In the genomic region with DNA sequence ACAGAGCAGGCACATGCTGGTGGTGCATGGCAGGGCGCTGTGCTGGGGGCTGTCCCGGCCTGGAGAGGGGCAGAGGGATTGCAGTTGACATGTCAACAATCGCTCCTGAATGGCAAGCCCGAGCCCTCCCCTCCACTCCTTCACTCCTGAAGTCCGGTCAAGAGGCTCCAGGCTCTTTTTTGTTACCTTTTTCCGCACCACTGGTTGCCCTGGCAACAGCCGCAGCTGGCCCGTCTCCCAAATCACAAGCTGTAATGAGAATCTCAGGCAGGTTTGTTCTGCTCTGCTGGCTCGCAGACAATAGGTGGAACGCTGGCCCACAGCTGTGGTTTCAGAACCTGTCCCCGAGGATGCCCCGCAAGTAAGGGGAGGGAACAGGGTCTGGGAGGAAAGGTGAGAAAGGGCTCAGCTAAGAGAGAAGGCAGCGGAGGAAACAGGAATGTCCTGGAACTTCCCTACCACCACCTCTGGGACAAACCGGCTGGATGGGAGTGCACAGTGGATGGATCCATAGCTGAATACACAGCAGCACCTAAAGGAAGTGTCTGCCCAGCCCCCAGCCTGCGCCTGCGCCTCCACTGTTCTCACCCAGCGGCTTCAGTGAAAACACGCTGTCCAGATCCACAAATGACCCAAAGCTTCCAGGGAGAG, we compare ENCODE assay signal across 9 cellular contexts. TPM values are rescaled to one million over a fixed set of nuclear protein-coding genes. Genes with fewer than 3 reads are reported as not detected.
DNase-seq lines count a peak whose midpoint lies in the region; ATAC-seq, FAIRE-seq and TF ChIP-seq lines count a peak whose summit lies in the region.
"Had no signal": no experiment of that assay in that cellular context is flagged by ENCODE, and none has a peak within 500 bp of the region (broad histone marks: within the 10 kb centered on the region; RNA-seq: fewer than 3 reads in every experiment).

No MANE protein-coding gene starts in this region.

- H3K9me3 ChIP-seq in PC-9 (ENCODE audit: insufficient read depth, low read depth), result 0 out of 2 replicates have a peak, but pooled peaks cover 5% of the 10 kb centered on the region
- H3K9me3 ChIP-seq in effector memory CD4-positive, alpha-beta T cell (ENCODE audit: control insufficient read depth, low read length), result no peaks in the 10 kb centered on the region

- H3K79me2 ChIP-seq in PC-9 (ENCODE audit: low read depth), result no peaks in the 10 kb centered on the region

- peak; percentile 52 for ATAC-seq in HG03432 (IDR thresholded peaks at IDR 0.05; ENCODE audit: unreplicated experiment)
- no peak for ATAC-seq in stimulated activated naive CD8-positive, alpha-beta T cell treated with anti-CD3 and anti-CD28 coated beads, Interleukin-15, amount 100 ng/mL, for 72 hours

- peaks cover 30% of the 10 kb centered on the region for H3K27me3 Mint-ChIP-seq in stimulated activated naive CD8-positive, alpha-beta T cell treated with anti-CD3 and anti-CD28 coated beads, Interleukin-15, amount 100 ng/mL, for 72 hours

- no peak for TF ChIP-seq CTCF in PC-9 (conservative IDR thresholded peaks at IDR 0.05)

- peak overlapping the region; percentile 41; the same call in 1 of the 2 replicates for H3K4me3 ChIP-seq in PC-9
- H3K4me3 ChIP-seq in effector memory CD4-positive, alpha-beta T cell (ENCODE audit: insufficient read depth, low read depth, low read length, poor library complexity, severe bottlenecking), result no peak overlapping the region
- H3K4me3 ChIP-seq: dorsolateral prefrontal cortex had no signal

- H4K20me1 ChIP-seq in PC-9 (ENCODE audit: insufficient read depth), result no peaks in the 10 kb centered on the region

- H3K9me2 ChIP-seq in PC-9 (ENCODE audit: insufficient read depth), result no peaks in the 10 kb centered on the region

- no peaks in the 10 kb centered on the region for H3K4me1 Mint-ChIP-seq in stimulated activated naive CD8-positive, alpha-beta T cell treated with anti-CD3 and anti-CD28 coated beads, Interleukin-15, amount 100 ng/mL, for 72 hours

- peak; percentile 42 for DNase-seq in GM19239 (ENCODE audit: insufficient read length, low spot score)
- peak; percentile 94 to 96 for DNase-seq in PC-9
- DNase-seq in iPS-NIHi7 (ENCODE audit: extremely low spot score), result peak; percentile 45
- no peak for DNase-seq in stimulated activated naive CD8-positive, alpha-beta T cell treated with anti-CD3 and anti-CD28 coated beads, Interleukin-15, amount 100 ng/mL, for 72 hours
- no peak for DNase-seq in effector memory CD4-positive, alpha-beta T cell
- no peak for DNase-seq in effector CD8-positive, alpha-beta T cell (lab: John Stamatoyannopoulos, UW)
- no peak for DNase-seq in stimulated activated CD4-positive, alpha-beta T cell treated with anti-CD3 and anti-CD28 coated beads, Interleukin-2, amount 100 ng/mL, for 24 hours

- peak overlapping the region; percentile 99 for H3K27ac ChIP-seq in PC-9
- no peak overlapping the region for H3K27ac ChIP-seq in effector memory CD4-positive, alpha-beta T cell (ENCODE audit: insufficient read depth, low read length, poor library complexity, severe bottlenecking)

- H2AFZ ChIP-seq in PC-9, result no peak overlapping the region

- H3K9me3 Mint-ChIP-seq in stimulated activated naive CD8-positive, alpha-beta T cell treated with anti-CD3 and anti-CD28 coated beads, Interleukin-15, amount 100 ng/mL, for 72 hours, result no peaks in the 10 kb centered on the region

- H3F3A ChIP-seq in PC-9 (ENCODE audit: insufficient read depth, low read depth), result peaks cover 59% of the 10 kb centered on the region

- no peak overlapping the region for H3K4me3 Mint-ChIP-seq in stimulated activated naive CD8-positive, alpha-beta T cell treated with anti-CD3 and anti-CD28 coated beads, Interleukin-15, amount 100 ng/mL, for 72 hours

- H3K27me3 ChIP-seq in PC-9 (ENCODE audit: insufficient read depth, low read depth), result no peaks in the 10 kb centered on the region
- no peaks in the 10 kb centered on the region for H3K27me3 ChIP-seq in effector memory CD4-positive, alpha-beta T cell (replicated peaks; ENCODE audit: control insufficient read depth, insufficient read depth, low read length, poor library complexity, severe bottlenecking)

- H3K4me2 ChIP-seq in PC-9, result peak overlapping the region; percentile 76

- intact Hi-C loops in PC-9 (cut with micrococcal nuclease; ENCODE audit: unreplicated experiment), result loop anchor here (1.0 kb wide), 2 partner anchors 32 to 137 kb away; no protein-coding TSS in a partner anchor

- peaks cover 82% of the 10 kb centered on the region for H3K4me1 ChIP-seq in PC-9 (replicated peaks; ENCODE audit: insufficient read depth)
- no peaks in the 10 kb centered on the region for H3K4me1 ChIP-seq in effector memory CD4-positive, alpha-beta T cell (ENCODE audit: control insufficient read depth, insufficient read depth, low read length, poor library complexity, severe bottlenecking)

- no peak overlapping the region for H3K27ac Mint-ChIP-seq in stimulated activated naive CD8-positive, alpha-beta T cell treated with anti-CD3 and anti-CD28 coated beads, Interleukin-15, amount 100 ng/mL, for 72 hours

- no peaks in the 10 kb centered on the region for H3K36me3 ChIP-seq in PC-9 (ENCODE audit: low read depth)
- H3K36me3 ChIP-seq in effector memory CD4-positive, alpha-beta T cell (ENCODE audit: control insufficient read depth, insufficient read depth, low read length), result no peaks in the 10 kb centered on the region

- POLR2A ChIA-PET in PC-9 (lab: Charles Lee; ENCODE audit: unreplicated experiment), result interaction anchor here (0.6 to 2.2 kb wide), 13 partner anchors 11 to 735 kb away, joined by 3 to 21 read pairs (median 4); no protein-coding TSS in a partner anchor

- no TSS peak for BruUV-seq in PC-9 (replicated peaks; lab: Mats Ljungman, UMichigan)

- CTCF ChIA-PET in PC-9 (lab: Charles Lee), result interaction anchor here (0.6 to 1.0 kb wide), 5 partner anchors 13 to 149 kb away, joined by 3 to 5 read pairs (median 4); no protein-coding TSS in a partner anchor

- FAIRE-seq in GM19239 (lab: Jason Lieb, UNC), result peak; percentile 89

RNA-seq across cellular contexts. Expression of a gene that starts 58.9 kb away (rescaled TPM):
- not detected in 2 replicates for total RNA-seq in PC-9 (2021)

Comparison
In these comparisons a context has a peak if more than half of its experiments do, and no peak if none do; other contexts are left out.
1. DNase-seq: peak in GM19239 (single experiment), PC-9 (2 of 2) and iPS-NIHi7 (single experiment); none in stimulated activated naive CD8-positive, alpha-beta T cell treated with anti-CD3 and anti-CD28 coated beads, Interleukin-15, amount 100 ng/mL, for 72 hours (0 of 2), effector memory CD4-positive, alpha-beta T cell (0 of 3), effector CD8-positive, alpha-beta T cell (single experiment) and stimulated activated CD4-positive, alpha-beta T cell treated with anti-CD3 and anti-CD28 coated beads, Interleukin-2, amount 100 ng/mL, for 24 hours (0 of 2).